In the genomic region with DNA sequence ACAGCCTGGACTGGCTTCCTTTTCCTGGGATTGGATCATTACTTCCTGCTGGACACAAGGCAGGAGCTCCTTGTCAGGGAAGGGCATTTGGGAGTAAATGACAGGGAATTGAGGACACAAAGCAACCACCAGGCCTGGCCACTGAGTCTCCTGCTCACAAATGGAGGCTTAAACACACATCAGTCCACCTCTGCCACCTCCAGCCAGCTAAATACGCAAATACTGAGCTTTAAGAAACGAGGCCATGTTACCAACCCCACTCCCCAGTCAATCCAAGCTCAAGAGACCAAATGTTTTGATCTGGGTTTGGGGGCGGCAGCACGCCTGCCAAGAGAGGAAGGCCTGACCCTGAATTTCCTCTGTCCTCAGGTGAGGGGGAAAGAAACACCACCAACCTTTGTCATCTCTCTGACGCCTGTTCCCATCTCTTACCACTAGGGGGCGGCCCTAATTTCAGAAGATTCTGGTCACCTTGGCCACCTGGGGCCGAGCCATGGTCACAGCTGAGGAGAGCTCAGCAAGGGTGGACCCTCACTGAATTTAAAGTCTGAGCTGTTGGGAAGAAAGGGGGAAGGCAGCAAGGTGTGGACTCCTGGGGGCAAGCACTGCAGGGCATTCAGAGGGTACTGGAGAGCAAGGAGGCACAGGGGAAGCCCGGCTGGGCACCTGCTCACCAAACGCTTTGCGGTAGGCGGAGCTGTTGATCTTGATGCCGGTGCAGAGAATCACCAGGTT, we compare ENCODE assay signal across 8 cellular contexts. TPM values are rescaled to one million over a fixed set of nuclear protein-coding genes. Genes with fewer than 3 reads are reported as not detected.
DNase-seq lines count a peak whose midpoint lies in the region; ATAC-seq, FAIRE-seq and TF ChIP-seq lines count a peak whose summit lies in the region.

No MANE protein-coding gene starts in this region.

- H4K20me1 ChIP-seq in astrocyte (ENCODE audit: insufficient read depth, low read length), result peaks cover 12% of the 10 kb centered on the region

- no peak for FAIRE-seq in astrocyte (lab: Jason Lieb, UNC)

- no peaks in the 10 kb centered on the region for H3K9me3 ChIP-seq in astrocyte (ENCODE audit: insufficient read depth, low read depth, low read length)

- H3K27ac Mint-ChIP-seq in astrocyte (ENCODE audit: unreplicated experiment) (no peak overlapping the region), immature natural killer cell (no peak overlapping the region)

- no peaks in the 10 kb centered on the region for H3K4me1 ChIP-seq in astrocyte (ENCODE audit: insufficient read depth, low read length)

- H2AFZ ChIP-seq in astrocyte (ENCODE audit: low read depth, low read length), result no peak overlapping the region

- H3K27me3 ChIP-seq in astrocyte (ENCODE audit: insufficient read depth, low read length), result no peaks in the 10 kb centered on the region

- H3K4me3 ChIP-seq in astrocyte (ENCODE audit: insufficient read depth, low read depth, low read length), result no peak overlapping the region

- H3K79me2 ChIP-seq in astrocyte (ENCODE audit: insufficient read depth, low read length), result no peaks in the 10 kb centered on the region

- H3K36me3 Mint-ChIP-seq in astrocyte (ENCODE audit: low read depth, unreplicated experiment), result peaks cover 31% of the 10 kb centered on the region
- H3K36me3 Mint-ChIP-seq in immature natural killer cell, result peaks cover 6 to 26% (median 18%) of the 10 kb centered on the region in 3 donors

- H3K27ac ChIP-seq in astrocyte (ENCODE audit: low read depth, low read length), result no peak overlapping the region

- H3K36me3 ChIP-seq in astrocyte (ENCODE audit: insufficient read depth, low read length), result no peaks in the 10 kb centered on the region

- no peak overlapping the region for H3K4me2 ChIP-seq in astrocyte (ENCODE audit: low read length)

- ATAC-seq in HG02588 (IDR thresholded peaks at IDR 0.05; ENCODE audit: unreplicated experiment) (no peak), HG03139 (IDR thresholded peaks at IDR 0.05; ENCODE audit: unreplicated experiment) (no peak)

- no peak overlapping the region for H3K4me3 Mint-ChIP-seq in astrocyte (ENCODE audit: unreplicated experiment)
- H3K4me3 Mint-ChIP-seq in immature natural killer cell, result no peak overlapping the region

- peaks cover 5% of the 10 kb centered on the region for H3K4me1 Mint-ChIP-seq in astrocyte (ENCODE audit: low read depth, unreplicated experiment)
- peaks cover 9% of the 10 kb centered on the region in 2 donors for H3K4me1 Mint-ChIP-seq in immature natural killer cell

- DNase-seq in ELF-1 (ENCODE audit: low read depth, low spot score), result peak; percentile 72
- DNase-seq in HuH-7 (ENCODE audit: low spot score), result peak; percentile 66
- DNase-seq in T-helper 1 cell, result peak in 3 of 5 donors; percentile 27 to 49 (median 34)
- DNase-seq in astrocyte (ENCODE audit: low read depth), result no peak
- DNase-seq in immature natural killer cell, result peak; percentile 56 to 62 (median 59)
- peak; percentile 60 to 64 for DNase-seq in stimulated activated CD4-positive, alpha-beta T cell treated with anti-CD3 and anti-CD28 coated beads, Interleukin-2, amount 100 ng/mL, for 24 hours

- peaks cover 2% of the 10 kb centered on the region for H3K9me3 Mint-ChIP-seq in astrocyte (ENCODE audit: unreplicated experiment)
- no peaks in the 10 kb centered on the region for H3K9me3 Mint-ChIP-seq in immature natural killer cell

- H3K9ac ChIP-seq in astrocyte (ENCODE audit: low read length), result no peak overlapping the region

- peak; percentile 80 for TF ChIP-seq CTCF in astrocyte (IDR thresholded peaks at IDR 0.05; ENCODE audit: insufficient read depth, low read depth, low read length)

- peaks cover 2% of the 10 kb centered on the region for H3K27me3 Mint-ChIP-seq in astrocyte (ENCODE audit: low read depth, unreplicated experiment)
- H3K27me3 Mint-ChIP-seq in immature natural killer cell (ENCODE audit: low read depth in 3 of 3), result peaks cover 0 to 2% (median 0%) of the 10 kb centered on the region in 3 donors

RNA-seq across cellular contexts. Expression of a gene that starts 16.5 kb away (rescaled TPM):
- total RNA-seq in astrocyte, result 7.1 and 7.5 TPM in 2 replicates
- polyA plus RNA-seq in immature natural killer cell, result 1 to 10 TPM; 1.4 to 2.6 (median 2.1) TPM

RNA-seq across cellular contexts. Expression of a gene that starts 30.4 kb away (rescaled TPM):
- 8.7 and 8.9 TPM in 2 replicates for total RNA-seq in astrocyte
- 10 to 100 TPM; 16.6 to 20.0 (median 18.3) TPM for polyA plus RNA-seq in immature natural killer cell

RNA-seq across cellular contexts. Expression of a gene that starts 54.2 kb away (rescaled TPM):
- 228 and 239 TPM in 2 replicates for total RNA-seq in astrocyte
- polyA plus RNA-seq in immature natural killer cell, result 10 to 100 TPM; 50.4 to 77.1 (median 71.2) TPM
